Comparison of ENCODE assay signal across 25 cellular contexts in genomic region chr14:33891700-33892099, GRCh38.
"Had no signal": no experiment of that assay in that cellular context is flagged by ENCODE, and none has a peak within 500 bp of the region (broad histone marks: within the 10 kb centered on the region; RNA-seq: fewer than 3 reads in every experiment).

No MANE protein-coding gene starts in this region.

- H2AFZ ChIP-seq: neural progenitor cell had no signal

- ATAC-seq: activated CD4-positive, CD25-positive, alpha-beta regulatory T cell treated with anti-CD3 and anti-CD28 coated beads, Interleukin-2, amount 50 U/mL, for 24 hours; activated naive CD4-positive, alpha-beta T cell treated with anti-CD3 and anti-CD28 coated beads, Interleukin-2, amount 50 U/mL, for 72 hours; natural killer cell; T-cell had no signal

- H3K9me3 ChIP-seq: esophagus squamous epithelium had no signal

- DNase-seq: activated CD4-positive, alpha-beta memory T cell treated with anti-CD3 and anti-CD28 coated beads, Interleukin-2, amount 10 ng/mL, durations not matched to agents 7 days and 5 days; activated CD4-positive, alpha-beta T cell treated with anti-CD3 and anti-CD28 coated beads, Interleukin-2, amount 10 ng/mL, durations not matched to agents 7 days and 5 days; activated CD8-positive, alpha-beta memory T cell treated with anti-CD3 and anti-CD28 coated beads, Interleukin-2, amount 50 U/mL, for 48 hours; activated naive CD4-positive, alpha-beta T cell; activated T-cell treated with anti-CD3 and anti-CD28 coated beads, Interleukin-2, amount 50 U/mL, for 24 hours; effector CD8-positive, alpha-beta T cell; esophagus squamous epithelium; foreskin melanocyte; midbrain; natural killer cell; occipital lobe; spleen; stimulated activated naive CD4-positive, alpha-beta T cell; T-cell; T1000; WERI-Rb-1 had no signal

- H3K27ac ChIP-seq: epithelial cell of prostate, esophagus squamous epithelium, neural progenitor cell, right atrium auricular region, spleen, tibial nerve, WERI-Rb-1 had no signal

- FAIRE-seq: bronchial epithelial cell, endometrium, islet of Langerhans had no signal

- H3K4me1 ChIP-seq: esophagus squamous epithelium, neural progenitor cell, right atrium auricular region, spleen, tibial nerve had no signal

- H3K4me3 ChIP-seq: esophagus squamous epithelium, neural progenitor cell, right atrium auricular region, spleen, tibial nerve had no signal

- H3K9ac ChIP-seq: neural progenitor cell had no signal

- H3K27me3 ChIP-seq: esophagus squamous epithelium, neural progenitor cell, right atrium auricular region, spleen, tibial nerve had no signal

- H3K36me3 ChIP-seq: esophagus squamous epithelium, right atrium auricular region, spleen, tibial nerve, WERI-Rb-1 had no signal

- H3K4me2 ChIP-seq: neural progenitor cell had no signal
